8 cellular contexts compared by ENCODE assay signal in genomic region chr5:141484499-141485304, GRCh38. TPM values are rescaled to one million over a fixed set of nuclear protein-coding genes. Genes with fewer than 3 reads are reported as not detected.
DNase-seq lines count a peak whose midpoint lies in the region; ATAC-seq and TF ChIP-seq lines count a peak whose summit lies in the region.

Gene PCDHGC4, plus strand, starts transcription at chr5:141485030. Its CDS starts 144 bp downstream, at chr5:141485174.

- no peak within 1 kb of the TSS for H2BK120ac ChIP-seq in neuronal stem cell (ENCODE audit: low read depth, low read length)

- H3K9ac ChIP-seq in fibroblast of lung (ENCODE audit: insufficient read depth, low read length) (no peak within 1 kb of the TSS), neuronal stem cell (ENCODE audit: low read depth, low read length, poor library complexity) (peak within 1 kb of the TSS; percentile 78)

- H2AFZ ChIP-seq in fibroblast of lung (ENCODE audit: low read length) = no peak within 1 kb of the TSS
- H2AFZ ChIP-seq in neuronal stem cell (ENCODE audit: low read length) = no peak within 1 kb of the TSS

- H3K14ac ChIP-seq in neuronal stem cell (ENCODE audit: low read length) = no peak within 1 kb of the TSS

- H3K27me3 ChIP-seq in fibroblast of lung (ENCODE audit: control insufficient read depth, insufficient read depth, low read length) (no peaks in the 10 kb centered on the region), neuronal stem cell (ENCODE audit: control insufficient read depth in 3 of 3, insufficient read depth in 3 of 3, low read depth in 1 of 3, low read length in 3 of 3) (peaks cover 0 to 2% (median 0%) of the 10 kb centered on the region in 3 experiments)

- peaks cover 13% of the 10 kb centered on the region for H3K79me1 ChIP-seq in neuronal stem cell (ENCODE audit: low read depth, low read length)

- H4K20me1 ChIP-seq in fibroblast of lung (ENCODE audit: control insufficient read depth, extremely low read depth, insufficient read depth, low read length) = peaks cover 3% of the 10 kb centered on the region

- H3K4me3 ChIP-seq in fibroblast of lung (replicated peaks in 1 of 4; ENCODE audit: control extremely low read depth in 1 of 4, insufficient read depth in 1 of 4, low read depth in 3 of 4, low read length in 4 of 4) = peak within 1 kb of the TSS in 3 of 4 experiments; percentile 16 to 46 (median 35)
- peak within 1 kb of the TSS; percentile 10 to 72 for H3K4me3 ChIP-seq in neuronal stem cell (ENCODE audit: low read length in 2 of 2)

- H3K4me2 ChIP-seq in fibroblast of lung (ENCODE audit: extremely low read depth, insufficient read depth, low read length) (peak within 1 kb of the TSS; percentile 79), neuronal stem cell (ENCODE audit: insufficient read depth, low read length, poor library complexity, severe bottlenecking) (peak within 1 kb of the TSS; percentile 84)

- H2BK5ac ChIP-seq in neuronal stem cell (ENCODE audit: low read length) = no peak within 1 kb of the TSS

- no peak within 1 kb of the TSS for H2BK12ac ChIP-seq in neuronal stem cell (ENCODE audit: low read length)

- no peak for TF ChIP-seq CTCF in fibroblast of lung (conservative IDR thresholded peaks at IDR 0.05 in 1 of 2, IDR thresholded peaks at IDR 0.05 in 1 of 2; ENCODE audit: low read depth in 1 of 2, low read length in 2 of 2)

- H2AK5ac ChIP-seq in neuronal stem cell (ENCODE audit: low read depth, low read length) = peak within 1 kb of the TSS; percentile 86

- H3K36me3 ChIP-seq in fibroblast of lung (ENCODE audit: control insufficient read depth, insufficient read depth, low read length) = peaks cover 11% of the 10 kb centered on the region
- peaks cover 17 to 40% of the 10 kb centered on the region in 2 donors for H3K36me3 ChIP-seq in neuronal stem cell (replicated peaks in 1 of 2; ENCODE audit: control insufficient read depth in 2 of 2, insufficient read depth in 2 of 2, low read length in 2 of 2)

- peak within 1 kb of the TSS; percentile 8 for H3K4ac ChIP-seq in neuronal stem cell (ENCODE audit: low read length)

- H3K27ac ChIP-seq in fibroblast of lung (ENCODE audit: insufficient read depth, low read length) (no peak within 1 kb of the TSS), neuronal stem cell (replicated peaks; ENCODE audit: low read length) (peak within 1 kb of the TSS; percentile 69)

- H3K79me2 ChIP-seq in fibroblast of lung (ENCODE audit: control insufficient read depth, insufficient read depth, low read length) = peaks cover 41% of the 10 kb centered on the region

- peak within 1 kb of the TSS; percentile 0 for H3K23ac ChIP-seq in neuronal stem cell (ENCODE audit: low read depth, low read length, poor library complexity)

- H3K9me3 ChIP-seq in fibroblast of lung (ENCODE audit: control insufficient read depth, insufficient read depth, low read depth, low read length) = no peaks in the 10 kb centered on the region
- H3K9me3 ChIP-seq in neuronal stem cell (replicated peaks in 1 of 2; ENCODE audit: control insufficient read depth in 2 of 2, insufficient read depth in 1 of 2, low read depth in 1 of 2, low read length in 2 of 2) = peaks cover 4 to 58% of the 10 kb centered on the region in 2 donors

- H4K8ac ChIP-seq in neuronal stem cell (ENCODE audit: low read depth, low read length) = no peak within 1 kb of the TSS

- DNase-seq in NCI-H69 (lab: John Stamatoyannopoulos, UW) (peak; percentile 78), fibroblast of lung (ENCODE audit: low read depth in 2 of 2) (peak in 1 of 2 donors; percentile 41), neuronal stem cell (ENCODE audit: low spot score) (peak; percentile 75), MV-4-11 (lab: John Stamatoyannopoulos, UW) (no peak)

- ATAC-seq in GM19351 (IDR thresholded peaks at IDR 0.05; ENCODE audit: unreplicated experiment) = peak; percentile 37
- no peak for ATAC-seq in GM21717 (IDR thresholded peaks at IDR 0.05; ENCODE audit: unreplicated experiment)
- no peak for ATAC-seq in HG03108 (IDR thresholded peaks at IDR 0.05; ENCODE audit: unreplicated experiment)
- ATAC-seq in GM21786 (IDR thresholded peaks at IDR 0.05; ENCODE audit: unreplicated experiment) = no peak

- H2BK15ac ChIP-seq in neuronal stem cell (ENCODE audit: low read length) = peak within 1 kb of the TSS; percentile 45

- peak within 1 kb of the TSS; percentile 84 for H3K18ac ChIP-seq in neuronal stem cell (ENCODE audit: low read length)

- H4K91ac ChIP-seq in neuronal stem cell (ENCODE audit: low read depth, low read length, poor library complexity) = no peak within 1 kb of the TSS

- no CpG with 5 or more reads among the region's 40 CpGs for WGBS in neuronal stem cell (ENCODE audit: extremely low coverage in 2 of 2, insufficient read length in 2 of 2, insufficient replicate concordance in 1 of 2), 2 donors

- H3K4me1 ChIP-seq in fibroblast of lung (ENCODE audit: control insufficient read depth, extremely low read depth, insufficient read depth, low read length) (peaks cover 25% of the 10 kb centered on the region), neuronal stem cell (ENCODE audit: control insufficient read depth in 2 of 2, insufficient read depth in 1 of 2, low read depth in 1 of 2, low read length in 2 of 2) (peaks cover 7 to 17% of the 10 kb centered on the region in 2 donors)

RNA-seq across cellular contexts. Expression of gene PCDHGC4, which starts in this region (rescaled TPM):
- total RNA-seq in fibroblast of lung = 1.5 and 3.0 TPM in 2 replicates
- polyA plus RNA-seq in fibroblast of lung = 0.48 and 0.76 TPM in 2 replicates
- 0.41 and 0.48 TPM in 2 replicates for polyA plus RNA-seq in fibroblast of lung (2012)
- polyA minus RNA-seq in fibroblast of lung (ENCODE audit: low replicate concordance) = 5.7 and 7.8 TPM in 2 replicates
- polyA plus RNA-seq in neuronal stem cell (2013, experiment 1 of 2) = 12.3 TPM
- 11.6 TPM for polyA plus RNA-seq in neuronal stem cell (2013, experiment 2 of 2)
